8 cellular contexts compared by ENCODE assay signal in the genomic region with DNA sequence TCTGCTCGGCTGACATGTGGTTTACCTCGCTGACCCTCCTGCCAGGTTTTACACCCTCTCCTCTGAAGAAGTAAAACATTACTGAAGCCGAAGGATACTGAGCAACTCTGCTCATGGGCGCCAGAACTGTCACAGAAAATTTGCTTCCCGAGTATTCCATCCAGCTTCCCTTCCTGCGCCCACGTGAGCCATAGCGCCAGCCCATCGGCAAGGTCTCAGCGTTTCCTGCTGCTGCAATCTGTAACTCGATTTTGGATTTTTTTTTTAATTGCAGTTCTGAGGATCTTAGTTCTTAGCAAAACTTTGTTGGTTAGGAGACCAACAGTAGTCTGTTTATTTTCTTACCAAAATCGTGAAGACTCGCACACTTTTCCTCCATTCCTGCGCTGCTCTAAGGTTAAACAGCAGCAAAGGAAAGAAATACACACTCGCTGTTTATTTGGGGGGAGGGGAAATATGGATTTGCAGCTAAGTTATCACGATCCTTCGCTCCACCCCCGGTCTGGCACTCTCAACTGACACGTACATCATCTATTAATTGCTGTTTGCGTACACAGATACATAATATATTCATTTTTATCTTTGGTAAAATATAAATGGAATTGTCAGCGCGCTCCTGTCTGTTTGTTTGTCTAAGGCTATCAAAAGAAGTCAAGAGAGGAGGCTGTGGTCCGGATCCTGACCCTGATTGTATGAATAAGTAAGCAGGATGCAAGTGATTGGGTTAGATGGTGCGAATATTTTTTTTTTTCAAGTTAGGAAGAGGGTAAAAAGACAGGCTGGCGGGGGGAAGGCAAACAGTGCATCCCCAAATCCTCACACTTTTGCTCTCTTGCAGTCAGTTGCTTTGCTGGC. TPM values are rescaled to one million over a fixed set of nuclear protein-coding genes. Genes with fewer than 3 reads are reported as not detected.
A peak's percentile ranks its signal among the peaks of the same experiment; 100 is the strongest.
DNase-seq lines count a peak whose midpoint lies in the region; ATAC-seq and TF ChIP-seq lines count a peak whose summit lies in the region.

A gene (plus strand): TSS at position 795 of the 855 bp plus-strand sequence. CDS start 668 bp downstream, outside the sequence.

- CTCF ChIA-PET in HEK293 (lab: Yijun Ruan, JAX), result interaction anchor here (0.7 kb wide), 1 partner anchor 15 kb away, joined by 7 read pairs; no protein-coding TSS in a partner anchor

- H3K4me1 ChIP-seq in HEK293 (ENCODE audit: control insufficient read depth, insufficient read depth, low read length) (no peaks in the 10 kb centered on the region), SJCRH30 (no peaks in the 10 kb centered on the region), left ventricle myocardium inferior (peaks cover 30% of the 10 kb centered on the region)

- H3K27me3 ChIP-seq in SJCRH30 (no peaks in the 10 kb centered on the region), left ventricle myocardium inferior (ENCODE audit: low read depth) (peaks cover 47% of the 10 kb centered on the region)

- ATAC-seq in HG02642 (IDR thresholded peaks at IDR 0.05; ENCODE audit: poor library complexity, unreplicated experiment) (no peak), GM18867 (IDR thresholded peaks at IDR 0.05; ENCODE audit: unreplicated experiment) (no peak)

- H3K36me3 ChIP-seq in HEK293 (ENCODE audit: control insufficient read depth in 2 of 2, insufficient read depth in 1 of 2, low read length in 2 of 2) (no peaks in the 10 kb centered on the region), SJCRH30 (no peaks in the 10 kb centered on the region), left ventricle myocardium inferior (no peaks in the 10 kb centered on the region)

- no peak for TF ChIP-seq CTCF in HEK293 (tag by site-specific recombination; IDR thresholded peaks at IDR 0.05)
- TF ChIP-seq CTCF in left ventricle myocardium inferior (IDR thresholded peaks at IDR 0.05; ENCODE audit: borderline replicate concordance), result no peak

- intact Hi-C loops in left ventricle myocardium inferior (cut with micrococcal nuclease), result no loop called here

- H3K4me3 ChIP-seq in HEK293 (ENCODE audit: low read depth, low read length) (peak within 1 kb of the TSS; percentile 48), SJCRH30 (peak within 1 kb of the TSS; percentile 62), left ventricle myocardium inferior (peak within 1 kb of the TSS; percentile 73)

- H3K9me3 ChIP-seq in HEK293 (ENCODE audit: control insufficient read depth, insufficient read depth, low read depth, low read length) (no peaks in the 10 kb centered on the region), SJCRH30 (replicated peaks) (no peaks in the 10 kb centered on the region), left ventricle myocardium inferior (replicated peaks) (no peaks in the 10 kb centered on the region)

- POLR2A ChIA-PET in HEK293 (lab: Yijun Ruan, JAX), result no interaction called here

- peak; percentile 25 to 50 for DNase-seq in SJCRH30
- no peak for DNase-seq in left ventricle myocardium inferior
- DNase-seq in renal cortical epithelial cell (ENCODE audit: low read depth), result peak; percentile 64
- DNase-seq in T-helper 9 cell, result no peak
- DNase-seq in AG08395 (ENCODE audit: low spot score), result no peak

- H3K27ac ChIP-seq in HEK293 (ENCODE audit: extremely low read depth, low read depth, low read length) (peak within 1 kb of the TSS; percentile 48; the same call in 1 of the 2 replicates), SJCRH30 (peak within 1 kb of the TSS; percentile 16; the same call in 1 of the 2 replicates), left ventricle myocardium inferior (replicated peaks) (peak within 1 kb of the TSS; percentile 28)

TF ChIP-seq in HEK293, 187 proteins besides CTCF, POLR2A, EP300 and RAD21:
- TF ChIP-seq ZBTB17 (tag by site-specific recombination; IDR thresholded peaks at IDR 0.05) (peak; percentile 58), ZBTB20 (tag by site-specific recombination; IDR thresholded peaks at IDR 0.05) (peak; percentile 26; the same call in 1 of the 2 replicates), ZNF335 (tag by site-specific recombination; conservative IDR thresholded peaks at IDR 0.05) (peak; percentile 34; the same call in 1 of the 2 replicates), TRIM28 (IDR thresholded peaks at IDR 0.05; ENCODE audit: borderline replicate concordance, low read length) (no peak)

RNA-seq across cellular contexts. Expression of the gene that starts here (rescaled TPM):
- total RNA-seq in SJCRH30 (2014; rRNA removed; shearing (Covaris generic)), result 1.0 and 1.4 TPM in 2 replicates
- total RNA-seq in left ventricle myocardium inferior (1.0 TPM), renal cortical epithelial cell (22.2 and 23.7 TPM in 2 replicates)

Comparison
In these comparisons a context has a peak if more than half of its experiments do, and no peak if none do; other contexts are left out.
1. DNase-seq: peak in SJCRH30 (2 of 2) and renal cortical epithelial cell (single experiment); none in left ventricle myocardium inferior (single experiment), T-helper 9 cell (single experiment) and AG08395 (single experiment).
2. Peak in every context shown above with its lines, with median percentiles within 50 percentile points of each other: H3K27ac ChIP-seq and H3K4me3 ChIP-seq.